ENCODE assay signal across 1 cellular context in the genomic region with DNA sequence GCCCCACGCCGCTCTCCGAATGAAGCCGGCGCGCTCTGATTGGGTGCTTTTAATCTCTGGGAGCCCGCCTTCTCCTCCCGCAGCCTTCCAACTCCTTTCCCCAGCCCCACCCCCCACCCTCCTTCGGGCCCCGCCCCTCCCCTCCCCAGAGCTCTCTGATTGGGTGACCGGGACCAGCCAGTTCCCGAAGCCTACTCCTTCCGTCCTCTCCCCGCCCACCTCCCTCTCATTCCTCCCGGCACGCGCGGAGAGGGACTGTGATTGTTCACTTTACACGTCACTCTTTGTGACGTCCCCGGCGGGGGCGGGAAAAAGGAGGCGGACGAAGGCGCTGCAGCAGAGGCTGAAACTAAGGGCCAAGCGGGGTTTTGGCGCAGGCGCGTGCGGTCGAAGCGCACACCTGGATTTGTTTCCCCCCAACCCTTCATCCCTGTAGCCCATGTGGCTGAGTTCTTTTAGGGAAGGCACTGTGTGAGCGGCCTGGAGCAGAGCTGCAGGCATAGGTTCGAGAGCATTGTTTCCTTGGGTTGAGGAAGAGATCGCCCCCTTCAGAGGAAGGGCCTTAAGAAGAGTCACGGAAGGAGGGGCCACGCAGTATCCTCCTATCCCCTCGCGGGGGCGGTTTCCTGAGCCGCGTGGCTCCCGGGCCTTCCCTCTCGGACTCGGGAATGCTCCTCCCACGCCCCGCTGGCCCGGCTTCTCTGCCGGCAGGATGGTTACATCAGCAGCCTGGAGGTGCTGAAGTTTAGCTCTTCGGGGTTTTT.
TF ChIP-seq lines count a peak whose summit lies in the region.

Gene MEX3C (minus strand): TSS at position 21 of the 764 bp plus-strand sequence. CDS start 361 bp downstream, outside the sequence.

TF ChIP-seq in K562, 482 proteins besides CTCF, POLR2A, EP300 and RAD21 (continued from another document and continues in another):
- TF ChIP-seq, protein P1, sequence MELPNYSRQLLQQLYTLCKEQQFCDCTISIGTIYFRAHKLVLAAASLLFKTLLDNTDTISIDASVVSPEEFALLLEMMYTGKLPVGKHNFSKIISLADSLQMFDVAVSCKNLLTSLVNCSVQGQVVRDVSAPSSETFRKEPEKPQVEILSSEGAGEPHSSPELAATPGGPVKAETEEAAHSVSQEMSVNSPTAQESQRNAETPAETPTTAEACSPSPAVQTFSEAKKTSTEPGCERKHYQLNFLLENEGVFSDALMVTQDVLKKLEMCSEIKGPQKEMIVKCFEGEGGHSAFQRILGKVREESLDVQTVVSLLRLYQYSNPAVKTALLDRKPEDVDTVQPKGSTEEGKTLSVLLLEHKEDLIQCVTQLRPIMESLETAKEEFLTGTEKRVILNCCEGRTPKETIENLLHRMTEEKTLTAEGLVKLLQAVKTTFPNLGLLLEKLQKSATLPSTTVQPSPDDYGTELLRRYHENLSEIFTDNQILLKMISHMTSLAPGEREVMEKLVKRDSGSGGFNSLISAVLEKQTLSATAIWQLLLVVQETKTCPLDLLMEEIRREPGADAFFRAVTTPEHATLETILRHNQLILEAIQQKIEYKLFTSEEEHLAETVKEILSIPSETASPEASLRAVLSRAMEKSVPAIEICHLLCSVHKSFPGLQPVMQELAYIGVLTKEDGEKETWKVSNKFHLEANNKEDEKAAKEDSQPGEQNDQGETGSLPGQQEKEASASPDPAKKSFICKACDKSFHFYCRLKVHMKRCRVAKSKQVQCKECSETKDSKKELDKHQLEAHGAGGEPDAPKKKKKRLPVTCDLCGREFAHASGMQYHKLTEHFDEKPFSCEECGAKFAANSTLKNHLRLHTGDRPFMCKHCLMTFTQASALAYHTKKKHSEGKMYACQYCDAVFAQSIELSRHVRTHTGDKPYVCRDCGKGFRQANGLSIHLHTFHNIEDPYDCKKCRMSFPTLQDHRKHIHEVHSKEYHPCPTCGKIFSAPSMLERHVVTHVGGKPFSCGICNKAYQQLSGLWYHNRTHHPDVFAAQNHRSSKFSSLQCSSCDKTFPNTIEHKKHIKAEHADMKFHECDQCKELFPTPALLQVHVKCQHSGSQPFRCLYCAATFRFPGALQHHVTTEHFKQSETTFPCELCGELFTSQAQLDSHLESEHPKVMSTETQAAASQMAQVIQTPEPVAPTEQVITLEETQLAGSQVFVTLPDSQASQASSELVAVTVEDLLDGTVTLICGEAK (IDR thresholded peaks at IDR 0.05): no peak
- TF ChIP-seq, protein P1 (CRISPR knock-in tag; IDR thresholded peaks at IDR 0.05): no peak
- no peak for TF ChIP-seq ZNF318 (IDR thresholded peaks at IDR 0.05; ENCODE audit: borderline replicate concordance in 1 of 2, low read depth in 1 of 2)
- peak; percentile 72; the same call in 1 of the 2 replicates for TF ChIP-seq POLR2H (tag; IDR thresholded peaks at IDR 0.05; ENCODE audit: low read depth)
- TF ChIP-seq, protein P2, sequence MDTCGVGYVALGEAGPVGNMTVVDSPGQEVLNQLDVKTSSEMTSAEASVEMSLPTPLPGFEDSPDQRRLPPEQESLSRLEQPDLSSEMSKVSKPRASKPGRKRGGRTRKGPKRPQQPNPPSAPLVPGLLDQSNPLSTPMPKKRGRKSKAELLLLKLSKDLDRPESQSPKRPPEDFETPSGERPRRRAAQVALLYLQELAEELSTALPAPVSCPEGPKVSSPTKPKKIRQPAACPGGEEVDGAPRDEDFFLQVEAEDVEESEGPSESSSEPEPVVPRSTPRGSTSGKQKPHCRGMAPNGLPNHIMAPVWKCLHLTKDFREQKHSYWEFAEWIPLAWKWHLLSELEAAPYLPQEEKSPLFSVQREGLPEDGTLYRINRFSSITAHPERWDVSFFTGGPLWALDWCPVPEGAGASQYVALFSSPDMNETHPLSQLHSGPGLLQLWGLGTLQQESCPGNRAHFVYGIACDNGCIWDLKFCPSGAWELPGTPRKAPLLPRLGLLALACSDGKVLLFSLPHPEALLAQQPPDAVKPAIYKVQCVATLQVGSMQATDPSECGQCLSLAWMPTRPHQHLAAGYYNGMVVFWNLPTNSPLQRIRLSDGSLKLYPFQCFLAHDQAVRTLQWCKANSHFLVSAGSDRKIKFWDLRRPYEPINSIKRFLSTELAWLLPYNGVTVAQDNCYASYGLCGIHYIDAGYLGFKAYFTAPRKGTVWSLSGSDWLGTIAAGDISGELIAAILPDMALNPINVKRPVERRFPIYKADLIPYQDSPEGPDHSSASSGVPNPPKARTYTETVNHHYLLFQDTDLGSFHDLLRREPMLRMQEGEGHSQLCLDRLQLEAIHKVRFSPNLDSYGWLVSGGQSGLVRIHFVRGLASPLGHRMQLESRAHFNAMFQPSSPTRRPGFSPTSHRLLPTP (IDR thresholded peaks at IDR 0.05; ENCODE audit: borderline replicate concordance, extremely low read depth, insufficient read length): no peak
- TF ChIP-seq TRIM25 (IDR thresholded peaks at IDR 0.05; ENCODE audit: borderline replicate concordance): no peak
- no peak for TF ChIP-seq ZNF274 (IDR thresholded peaks at IDR 0.05; ENCODE audit: borderline replicate concordance, low read depth, low read length)
- TF ChIP-seq SNAPC5 (CRISPR knock-in tag; IDR thresholded peaks at IDR 0.05): no peak
- no peak for TF ChIP-seq ETV6 (IDR thresholded peaks at IDR 0.05; ENCODE audit: borderline replicate concordance in 1 of 2, low read depth in 2 of 2, low read length in 1 of 2)
- TF ChIP-seq ETV6 (CRISPR knock-in tag; IDR thresholded peaks at IDR 0.05; ENCODE audit: borderline replicate concordance): no peak
- TF ChIP-seq KLF1 (tag; IDR thresholded peaks at IDR 0.05): no peak
- TF ChIP-seq ZNF143 (CRISPR knock-in tag; IDR thresholded peaks at IDR 0.05): no peak
- no peak for TF ChIP-seq MXD1 (CRISPR knock-in tag; IDR thresholded peaks at IDR 0.05; ENCODE audit: borderline replicate concordance, poor library complexity, severe bottlenecking)
- no peak for TF ChIP-seq REST (CRISPR knock-in tag; IDR thresholded peaks at IDR 0.05; ENCODE audit: low read depth)
- peak; percentile 96 for TF ChIP-seq BHLHE40 (IDR thresholded peaks at IDR 0.05; ENCODE audit: low read length)
- no peak for TF ChIP-seq ZKSCAN3 (CRISPR knock-in tag; IDR thresholded peaks at IDR 0.05)
- TF ChIP-seq SRF (CRISPR knock-in tag; IDR thresholded peaks at IDR 0.05): peak in 1 of 2 experiments; percentile 66; a peak in 1 of 4 replicates
